In the genomic region with DNA sequence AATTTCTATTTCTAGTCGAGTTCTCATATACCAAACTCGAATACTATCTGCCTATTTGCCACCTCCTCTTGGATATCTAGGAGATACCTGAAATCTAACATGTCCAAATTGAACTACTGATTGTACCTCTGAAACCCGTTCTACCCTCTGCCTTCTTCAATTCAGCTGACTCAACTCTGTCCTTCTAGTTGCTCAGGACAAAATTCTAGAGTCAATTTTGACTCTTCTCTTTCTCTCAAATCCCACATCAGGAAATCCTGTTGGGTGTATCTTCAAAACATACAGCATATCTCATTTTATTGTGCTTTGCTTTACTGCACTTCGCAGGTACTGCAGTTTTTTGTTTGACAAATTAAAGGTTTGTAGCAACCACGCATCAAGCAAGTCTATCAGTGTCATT, we compare ENCODE assay signal across 12 cellular contexts.
"Had no signal": no experiment of that assay in that cellular context is flagged by ENCODE, and none has a peak within 500 bp of the region (broad histone marks: within the 10 kb centered on the region; RNA-seq: fewer than 3 reads in every experiment).

No MANE protein-coding gene starts in this region.

- ATAC-seq: left colon, lower lobe of right lung, right lobe of liver had no signal

- FAIRE-seq: colon, endometrium, islet of Langerhans had no signal

- H3K27ac Mint-ChIP-seq: mesothelial cell of epicardium, neural progenitor cell had no signal

- H3K4me3 Mint-ChIP-seq: mesothelial cell of epicardium, neural progenitor cell had no signal

- H3K4me1 Mint-ChIP-seq: neural progenitor cell had no signal

- DNase-seq: activated naive CD4-positive, alpha-beta T cell; activated T-cell treated with anti-CD3 and anti-CD28 coated beads, Interleukin-2, amount 50 U/mL, for 48 hours; left colon; lower lobe of right lung; right lobe of liver; SK-N-SH; WERI-Rb-1 had no signal

- H3K9me3 Mint-ChIP-seq: mesothelial cell of epicardium, neural progenitor cell had no signal
